9 cellular contexts compared by ENCODE assay signal in the genomic region with DNA sequence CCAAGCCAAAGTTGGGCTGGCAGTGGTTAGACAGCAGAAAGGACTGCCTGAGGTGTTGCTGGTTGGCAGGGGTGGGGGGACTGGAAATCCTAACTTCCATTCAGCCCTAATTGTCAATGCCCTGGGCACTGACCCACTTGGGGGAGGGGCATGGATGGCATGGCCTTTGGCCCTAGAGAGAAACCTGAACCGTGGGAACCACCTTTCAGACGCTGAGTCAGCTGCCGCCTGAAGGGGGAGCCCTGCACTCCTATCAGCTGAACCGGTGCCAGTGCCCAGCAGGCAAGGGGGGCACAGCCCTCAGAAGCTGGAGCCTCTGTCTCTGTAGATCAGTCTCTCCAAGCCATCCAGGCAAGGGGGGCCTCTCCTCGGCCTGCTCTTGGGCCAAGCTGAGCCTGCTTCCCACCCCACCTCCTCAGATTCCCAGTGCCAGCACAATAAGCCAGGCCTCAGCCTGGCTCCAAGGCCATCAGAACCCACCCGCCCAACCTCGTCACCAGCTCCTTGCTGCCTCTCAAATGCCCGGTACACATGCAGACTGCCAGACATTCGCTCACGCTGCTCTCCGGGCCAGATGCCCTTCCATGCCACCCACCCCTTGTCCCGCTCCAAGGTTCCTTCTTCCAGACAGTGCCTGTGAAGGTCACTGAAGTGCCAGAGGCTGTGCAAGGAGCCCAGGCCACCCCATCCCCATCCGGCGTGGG. TPM values are rescaled to one million over a fixed set of nuclear protein-coding genes. Genes with fewer than 3 reads are reported as not detected.
DNase-seq lines count a peak whose midpoint lies in the region; ATAC-seq and TF ChIP-seq lines count a peak whose summit lies in the region.
"Had no signal": no experiment of that assay in that cellular context is flagged by ENCODE, and none has a peak within 500 bp of the region (broad histone marks: within the 10 kb centered on the region; RNA-seq: fewer than 3 reads in every experiment).

No MANE protein-coding gene starts in this region.

- intact Hi-C loops in Calu3 (cut with micrococcal nuclease; ENCODE audit: unreplicated experiment): no loop called here
- intact Hi-C loops in body of pancreas (cut with DNase I): no loop called here

- H3K9me3 Mint-ChIP-seq in Calu3 (ENCODE audit: low read depth, unreplicated experiment) (no peaks in the 10 kb centered on the region), T-cell (no peaks in the 10 kb centered on the region)

- H3K27ac ChIP-seq in body of pancreas (peak overlapping the region; percentile 60 to 86 (median 82)), layer of hippocampus (ENCODE audit: low read depth, low read length) (peak overlapping the region; percentile 47)

- no peaks in the 10 kb centered on the region for H3K9me3 ChIP-seq in body of pancreas

- no peak overlapping the region for H3K4me3 ChIP-seq in body of pancreas

- no peaks in the 10 kb centered on the region for H3K27me3 ChIP-seq in body of pancreas
- H3K27me3 ChIP-seq in layer of hippocampus (ENCODE audit: control insufficient read depth, insufficient read depth, low read length): peaks cover 4% of the 10 kb centered on the region

- peaks cover 55% of the 10 kb centered on the region for H3K4me1 ChIP-seq in body of pancreas

- peak; percentile 76 for TF ChIP-seq CTCF in Calu3 (IDR thresholded peaks at IDR 0.05; ENCODE audit: unreplicated experiment)
- peak; percentile 40 to 65 (median 62) for TF ChIP-seq CTCF in body of pancreas (IDR thresholded peaks at IDR 0.05)

- peak overlapping the region; percentile 19 for H3K4me3 Mint-ChIP-seq in Calu3 (ENCODE audit: low read depth, unreplicated experiment)
- no peak overlapping the region for H3K4me3 Mint-ChIP-seq in T-cell

- DNase-seq in Calu3 (peak; percentile 83), HuH-7.5 (ENCODE audit: low spot score) (peak; percentile 80), T-cell (peak in 22 of 34 experiments; percentile 8 to 40 (median 26)), body of pancreas (peak; percentile 73 to 85 (median 80)), T1000 (lab: John Stamatoyannopoulos, UW) (no peak)
- DNase-seq in stimulated activated CD4-positive, alpha-beta T cell treated with anti-CD3 and anti-CD28 coated beads, Interleukin-2, amount 100 ng/mL, for 48 hours: peak; percentile 47 to 55

- no peaks in the 10 kb centered on the region for H3K36me3 ChIP-seq in body of pancreas (replicated peaks in 1 of 2; ENCODE audit: insufficient read depth in 1 of 2, low read depth in 2 of 2)

- POLR2A ChIA-PET in T-cell (lab: Charles Lee): interaction anchor here in 1 of 2 donors (0.6 kb wide), 1 partner anchor 379 kb away, joined by 6 read pairs; no protein-coding TSS in a partner anchor

- H3K27me3 Mint-ChIP-seq in Calu3 (ENCODE audit: unreplicated experiment): no peaks in the 10 kb centered on the region
- peaks cover 20 to 42% of the 10 kb centered on the region in 2 donors for H3K27me3 Mint-ChIP-seq in T-cell

- peaks cover 37% of the 10 kb centered on the region for H3K4me1 Mint-ChIP-seq in Calu3 (ENCODE audit: low read depth, unreplicated experiment)
- H3K4me1 Mint-ChIP-seq in T-cell: peaks cover 0 to 3% (median 3%) of the 10 kb centered on the region in 3 donors

- WGBS in body of pancreas, 2 donors: 12 to 62% methylated on average over 2 to 14 of the region's 14 CpGs

- H3K36me3 Mint-ChIP-seq in Calu3 (ENCODE audit: insufficient read depth, unreplicated experiment): peaks cover 50% of the 10 kb centered on the region
- H3K36me3 Mint-ChIP-seq in T-cell: no peaks in the 10 kb centered on the region

- peak overlapping the region; percentile 56 for H3K27ac Mint-ChIP-seq in Calu3 (ENCODE audit: unreplicated experiment)
- peak overlapping the region in 1 of 2 donors; percentile 8 for H3K27ac Mint-ChIP-seq in T-cell

- no TSS peak for BruUV-seq in Calu3 (replicated peaks; lab: Mats Ljungman, UMichigan)

- ATAC-seq in T-cell (replicated peaks in 1 of 4) (peak in 2 of 4 experiments; percentile 26 to 36), body of pancreas (peak; percentile 52), GM18519 (IDR thresholded peaks at IDR 0.05; ENCODE audit: low FRiP score, unreplicated experiment) (no peak)

- peak in 1 of 3 donors; percentile 11 for TF ChIP-seq POLR2A in body of pancreas (IDR thresholded peaks at IDR 0.05)

- CTCF ChIA-PET in Calu3 (lab: Charles Lee): interaction anchor here (1.2 kb wide), 1 partner anchor 30 kb away, joined by 5 read pairs; no protein-coding TSS in a partner anchor
- CTCF ChIA-PET in T-cell (lab: Charles Lee): no interaction called here

RNA-seq across cellular contexts. Expression of a gene that starts 11.6 kb away (rescaled TPM):
- total RNA-seq in Calu3 (2022) (388 and 430 TPM in 2 replicates), T-cell (under 1 TPM in 3 of 5 donors, not detected in 2; 0.43 to 0.61 (median 0.44) TPM), body of pancreas (100 to 1,000 TPM in 1 of 2 donors, 10 to 100 TPM in 1; 47.2 to 148 TPM)
- total RNA-seq: T-helper 1 cell treated with Interleukin-12 subunit alpha and Interleukin-12 subunit beta and Interleukin-4 antibody, amounts not matched to agents 30 ng/mL and 1 ng/mL, for 36 hours had no signal

RNA-seq across cellular contexts. Expression of a gene that starts 29.6 kb away (rescaled TPM):
- total RNA-seq in Calu3 (2022) (not detected in 2 replicates), T-cell (not detected), body of pancreas (not detected)
- total RNA-seq: T-helper 1 cell treated with Interleukin-12 subunit alpha and Interleukin-12 subunit beta and Interleukin-4 antibody, amounts not matched to agents 30 ng/mL and 1 ng/mL, for 36 hours had no signal

RNA-seq across cellular contexts. Expression of a gene that starts 56.8 kb away (rescaled TPM):
- total RNA-seq in Calu3 (2022) (61.5 and 65.2 TPM in 2 replicates), T-cell (10 to 100 TPM; 38.7 to 49.8 (median 42.4) TPM), body of pancreas (10 to 100 TPM; 23.6 to 24.1 TPM)

Comparison
In these comparisons a context has a peak if more than half of its experiments do, and no peak if none do; other contexts are left out.
1. RNA of a gene that starts 11.6 kb away (total RNA-seq): 388 to 430 TPM in Calu3 and 47.2 to 148 TPM in body of pancreas; 0.43 to 0.61 TPM in T-cell; every median in the first group is over 10 times any median in the second.